In the genomic region with DNA sequence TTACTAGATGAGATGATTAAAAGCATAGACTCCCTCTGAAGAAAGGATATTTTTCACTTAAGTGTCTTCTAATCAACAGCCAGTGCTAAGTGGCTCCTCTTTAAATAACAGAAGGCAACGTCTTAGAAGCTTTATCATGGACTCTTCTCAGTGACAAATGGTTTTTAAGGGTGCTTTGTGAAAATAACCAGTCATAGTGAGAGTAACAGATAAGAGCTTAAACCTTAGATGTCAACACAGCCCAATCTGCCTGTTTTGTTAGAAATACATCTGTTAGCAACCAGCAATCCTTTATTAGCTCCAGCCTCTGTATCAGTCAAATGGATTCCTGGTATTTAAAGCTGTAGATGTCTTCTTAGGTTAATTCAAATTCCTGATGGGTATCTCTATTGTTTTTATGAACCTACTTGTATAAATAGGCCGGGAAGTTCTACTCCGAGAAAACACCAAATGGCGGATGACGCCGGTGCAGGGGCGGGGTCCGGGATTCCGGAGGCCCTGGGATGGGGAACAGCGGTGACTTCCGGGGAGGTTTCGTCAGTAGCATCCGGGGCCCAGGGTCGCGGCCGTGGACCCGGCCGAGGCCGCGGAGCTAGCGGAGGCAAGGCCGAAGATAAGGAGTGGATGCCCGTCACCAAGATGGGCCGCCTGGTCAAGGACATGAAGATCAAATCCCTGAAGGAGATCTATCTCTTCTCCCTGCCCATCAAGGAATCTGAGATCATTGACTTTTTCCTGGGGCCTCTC, we compare ENCODE assay signal across 16 cellular contexts.
DNase-seq lines count a peak whose midpoint lies in the region; ATAC-seq, FAIRE-seq and TF ChIP-seq lines count a peak whose summit lies in the region.
"Had no signal": no experiment of that assay in that cellular context is flagged by ENCODE, and none has a peak within 500 bp of the region (broad histone marks: within the 10 kb centered on the region; RNA-seq: fewer than 3 reads in every experiment).

No MANE protein-coding gene starts in this region.

- no peaks in the 10 kb centered on the region; the same call in 2 of the 3 replicates for H3K4me1 Mint-ChIP-seq in GM23338
- H3K4me1 Mint-ChIP-seq: CD14-positive monocyte, IgD-negative memory B cell had no signal

- H3K27me3 Mint-ChIP-seq in GM23338 (ENCODE audit: insufficient read depth, low read depth, poor library complexity) = no peaks in the 10 kb centered on the region
- H3K27me3 Mint-ChIP-seq: IgD-negative memory B cell had no signal

- peak overlapping the region; percentile 70; the same call in 1 of the 2 replicates for H2AFZ ChIP-seq in GM23338

- H3K27ac ChIP-seq in GM23338 (ENCODE audit: low read depth) = no peak overlapping the region; the same call in 1 of the 2 replicates
- H3K27ac ChIP-seq: A549 had no signal

- TF ChIP-seq CTCF in GM23338 (conservative IDR thresholded peaks at IDR 0.05; ENCODE audit: low read depth in 2 of 2) (no peak), fibroblast of villous mesenchyme (IDR thresholded peaks at IDR 0.05; ENCODE audit: insufficient read depth, low read depth, low read length) (no peak)

- DNase-seq in GM23338 (ENCODE audit: low spot score) (peak; percentile 1), NCI-H524 (lab: John Stamatoyannopoulos, UW) (peak; percentile 45 to 86), fibroblast of villous mesenchyme (ENCODE audit: low read depth) (peak; percentile 16), posterior vena cava (ENCODE audit: low spot score) (peak; percentile 61), ACHN (no peak), amniotic stem cell (lab: John Stamatoyannopoulos, UW) (no peak), GM19239 (ENCODE audit: insufficient read length, low spot score) (no peak)
- DNase-seq: CD8-positive, alpha-beta T cell; DMS53; GF-D8; GOT3; H9 had no signal

- H3K4me1 ChIP-seq in GM23338 (ENCODE audit: insufficient read depth) = 0 out of 2 replicates have a peak, but pooled peaks cover 6% of the 10 kb centered on the region
- H3K4me1 ChIP-seq: A549 had no signal

- no peaks in the 10 kb centered on the region for H4K20me1 ChIP-seq in GM23338 (replicated peaks; ENCODE audit: insufficient read depth)

- H3K36me3 Mint-ChIP-seq in GM23338 (ENCODE audit: low read depth) = no peaks in the 10 kb centered on the region
- H3K36me3 Mint-ChIP-seq: CD14-positive monocyte; CD8-positive, alpha-beta T cell had no signal

- H3F3A ChIP-seq in GM23338 (replicated peaks; ENCODE audit: low read depth) = no peaks in the 10 kb centered on the region

- H3K9me2 ChIP-seq in GM23338 (ENCODE audit: insufficient read depth) = peaks cover 3% of the 10 kb centered on the region; the same call in 1 of the 2 replicates

- in situ Hi-C loops in ACHN (cut with HindIII; ENCODE audit: low pct_ligation_motif_present, low pct_unique_long_range_greater_than_20kb, low sequenced_read_pairs) = no loop called here

- ATAC-seq in GM23338 = no peak
- ATAC-seq: A549; CD8-positive, alpha-beta T cell had no signal

- FAIRE-seq in GM19239 (lab: Jason Lieb, UNC) = no peak
- FAIRE-seq: A549, GM18507 had no signal

- intact Hi-C loops in posterior vena cava (cut with DNase I) = no loop called here

- no peaks in the 10 kb centered on the region for H3K79me2 ChIP-seq in GM23338 (replicated peaks; ENCODE audit: insufficient read depth)

- no peaks in the 10 kb centered on the region for H3K36me3 ChIP-seq in GM23338 (ENCODE audit: insufficient read depth)

- no peak overlapping the region for H3K4me3 ChIP-seq in GM23338
- H3K4me3 ChIP-seq in fibroblast of villous mesenchyme (ENCODE audit: low read depth, low read length) = no peak overlapping the region
- H3K4me3 ChIP-seq: A549 had no signal

- no peak overlapping the region for H3K4me2 ChIP-seq in GM23338
- H3K4me2 ChIP-seq: A549 had no signal

- no peaks in the 10 kb centered on the region; the same call in 2 of the 3 replicates for H3K9me3 Mint-ChIP-seq in GM23338
- H3K9me3 Mint-ChIP-seq: H9 had no signal

- H3K4me3 Mint-ChIP-seq in GM23338 = no peak overlapping the region
- H3K4me3 Mint-ChIP-seq: CD14-positive monocyte; CD8-positive, alpha-beta T cell; H9; IgD-negative memory B cell had no signal

- no peaks in the 10 kb centered on the region for H3K27me3 ChIP-seq in GM23338 (ENCODE audit: insufficient read depth)

- H3K27ac Mint-ChIP-seq in GM23338 = no peak overlapping the region
- H3K27ac Mint-ChIP-seq: CD14-positive monocyte; CD8-positive, alpha-beta T cell; IgD-negative memory B cell had no signal

TF ChIP-seq in GM23338, 12 proteins besides CTCF, POLR2A, EP300 and RAD21:
- TF ChIP-seq JUNB (IDR thresholded peaks at IDR 0.05; ENCODE audit: unreplicated experiment) (no peak), EZH2phosphoT487 (IDR thresholded peaks at IDR 0.05; ENCODE audit: unreplicated experiment) (no peak), NANOG (IDR thresholded peaks at IDR 0.05; ENCODE audit: borderline replicate concordance) (no peak), ZNF331 (CRISPR knock-in tag; IDR thresholded peaks at IDR 0.05; ENCODE audit: low read depth) (no peak)
- TF ChIP-seq, protein P1, sequence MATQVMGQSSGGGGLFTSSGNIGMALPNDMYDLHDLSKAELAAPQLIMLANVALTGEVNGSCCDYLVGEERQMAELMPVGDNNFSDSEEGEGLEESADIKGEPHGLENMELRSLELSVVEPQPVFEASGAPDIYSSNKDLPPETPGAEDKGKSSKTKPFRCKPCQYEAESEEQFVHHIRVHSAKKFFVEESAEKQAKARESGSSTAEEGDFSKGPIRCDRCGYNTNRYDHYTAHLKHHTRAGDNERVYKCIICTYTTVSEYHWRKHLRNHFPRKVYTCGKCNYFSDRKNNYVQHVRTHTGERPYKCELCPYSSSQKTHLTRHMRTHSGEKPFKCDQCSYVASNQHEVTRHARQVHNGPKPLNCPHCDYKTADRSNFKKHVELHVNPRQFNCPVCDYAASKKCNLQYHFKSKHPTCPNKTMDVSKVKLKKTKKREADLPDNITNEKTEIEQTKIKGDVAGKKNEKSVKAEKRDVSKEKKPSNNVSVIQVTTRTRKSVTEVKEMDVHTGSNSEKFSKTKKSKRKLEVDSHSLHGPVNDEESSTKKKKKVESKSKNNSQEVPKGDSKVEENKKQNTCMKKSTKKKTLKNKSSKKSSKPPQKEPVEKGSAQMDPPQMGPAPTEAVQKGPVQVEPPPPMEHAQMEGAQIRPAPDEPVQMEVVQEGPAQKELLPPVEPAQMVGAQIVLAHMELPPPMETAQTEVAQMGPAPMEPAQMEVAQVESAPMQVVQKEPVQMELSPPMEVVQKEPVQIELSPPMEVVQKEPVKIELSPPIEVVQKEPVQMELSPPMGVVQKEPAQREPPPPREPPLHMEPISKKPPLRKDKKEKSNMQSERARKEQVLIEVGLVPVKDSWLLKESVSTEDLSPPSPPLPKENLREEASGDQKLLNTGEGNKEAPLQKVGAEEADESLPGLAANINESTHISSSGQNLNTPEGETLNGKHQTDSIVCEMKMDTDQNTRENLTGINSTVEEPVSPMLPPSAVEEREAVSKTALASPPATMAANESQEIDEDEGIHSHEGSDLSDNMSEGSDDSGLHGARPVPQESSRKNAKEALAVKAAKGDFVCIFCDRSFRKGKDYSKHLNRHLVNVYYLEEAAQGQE (IDR thresholded peaks at IDR 0.05; ENCODE audit: unreplicated experiment) = no peak

Comparison
In these comparisons a context has a peak if more than half of its experiments do, and no peak if none do; other contexts are left out.
1. DNase-seq: peak in GM23338 (single experiment), NCI-H524 (2 of 2), fibroblast of villous mesenchyme (single experiment) and posterior vena cava (single experiment); none in ACHN (single experiment), amniotic stem cell (single experiment) and GM19239 (single experiment).